Comparison of ENCODE assay signal across 11 cellular contexts in genomic region chr14:56341766-56342418, GRCh38.
DNase-seq lines count a peak whose midpoint lies in the region; ATAC-seq and TF ChIP-seq lines count a peak whose summit lies in the region.
"Had no signal": no experiment of that assay in that cellular context is flagged by ENCODE, and none has a peak within 500 bp of the region (broad histone marks: within the 10 kb centered on the region; RNA-seq: fewer than 3 reads in every experiment).

No MANE protein-coding gene starts in this region.

- no peak overlapping the region for H3K23ac ChIP-seq in mesendoderm (ENCODE audit: low read length)

- H4K8ac ChIP-seq in mesendoderm (ENCODE audit: low read depth, low read length): no peak overlapping the region

- H4K20me1 ChIP-seq in fibroblast of lung (ENCODE audit: control insufficient read depth, extremely low read depth, insufficient read depth, low read length): no peaks in the 10 kb centered on the region

- no peak overlapping the region for H3K4ac ChIP-seq in mesendoderm (ENCODE audit: low read depth, low read length)

- H3K27me3 ChIP-seq in fibroblast of lung (ENCODE audit: control insufficient read depth, insufficient read depth, low read length) (no peaks in the 10 kb centered on the region), stomach (no peaks in the 10 kb centered on the region), mesendoderm (ENCODE audit: insufficient read depth, low read length, poor library complexity) (no peaks in the 10 kb centered on the region)

- no peak overlapping the region for H3K18ac ChIP-seq in mesendoderm (ENCODE audit: low read length)

- H3K9me3 ChIP-seq in fibroblast of lung (ENCODE audit: control insufficient read depth, insufficient read depth, low read depth, low read length) (no peaks in the 10 kb centered on the region), stomach (no peaks in the 10 kb centered on the region)

- H3K36me3 ChIP-seq in fibroblast of lung (ENCODE audit: control insufficient read depth, insufficient read depth, low read length) (no peaks in the 10 kb centered on the region), stomach (no peaks in the 10 kb centered on the region), mesendoderm (ENCODE audit: control insufficient read depth, insufficient read depth, low read length) (no peaks in the 10 kb centered on the region)
- H3K36me3 ChIP-seq: WERI-Rb-1 had no signal

- peak overlapping the region; percentile 66 for H2AFZ ChIP-seq in fibroblast of lung (ENCODE audit: low read length)

- H2BK15ac ChIP-seq in mesendoderm (replicated peaks; ENCODE audit: low read depth): no peak overlapping the region

- ATAC-seq in GM19467 (IDR thresholded peaks at IDR 0.05; ENCODE audit: unreplicated experiment): peak; percentile 19
- peak; percentile 9 for ATAC-seq in HG03460 (IDR thresholded peaks at IDR 0.05; ENCODE audit: unreplicated experiment)

- H3K56ac ChIP-seq in mesendoderm (ENCODE audit: low read length): no peak overlapping the region

- H2BK120ac ChIP-seq in mesendoderm (ENCODE audit: low read depth, low read length): no peak overlapping the region

- H4K5ac ChIP-seq in mesendoderm (ENCODE audit: low read length): no peak overlapping the region

- peaks cover 26% of the 10 kb centered on the region for H3K4me1 ChIP-seq in fibroblast of lung (ENCODE audit: control insufficient read depth, extremely low read depth, insufficient read depth, low read length)
- peaks cover 4 to 32% (median 23%) of the 10 kb centered on the region in 4 donors for H3K4me1 ChIP-seq in stomach
- no peaks in the 10 kb centered on the region for H3K4me1 ChIP-seq in mesendoderm (ENCODE audit: control insufficient read depth, low read depth, low read length)

- DNase-seq in fibroblast of lung (ENCODE audit: low read depth in 2 of 2): peak; percentile 63 to 72
- no peak for DNase-seq in stomach
- DNase-seq in NOMO-1 treated with DMSO at 0.1 percent for 48 hours (lab: John Stamatoyannopoulos, UW; ENCODE audit: unreplicated experiment): no peak
- DNase-seq in mesendoderm: no peak
- no peak for DNase-seq in globus pallidus (ENCODE audit: low spot score)
- no peak for DNase-seq in islet precursor cell
- DNase-seq: WERI-Rb-1 had no signal

- H3K4me2 ChIP-seq in fibroblast of lung (ENCODE audit: extremely low read depth, insufficient read depth, low read length): peak overlapping the region; percentile 68
- H3K4me2 ChIP-seq in mesendoderm (ENCODE audit: low read length): no peak overlapping the region
- H3K4me2 ChIP-seq: KMS-11 had no signal

- TF ChIP-seq EP300 in stomach (IDR thresholded peaks at IDR 0.05): no peak

- H3K9ac ChIP-seq in fibroblast of lung (ENCODE audit: insufficient read depth, low read length) (no peak overlapping the region), mesendoderm (ENCODE audit: low read length) (no peak overlapping the region)
- H3K9ac ChIP-seq: KMS-11 had no signal

- no peak for TF ChIP-seq POLR2A in stomach (IDR thresholded peaks at IDR 0.05)

- H3K4me3 ChIP-seq in fibroblast of lung (replicated peaks in 1 of 4; ENCODE audit: control extremely low read depth in 1 of 4, insufficient read depth in 1 of 4, low read depth in 3 of 4, low read length in 4 of 4) (no peak overlapping the region), stomach (no peak overlapping the region), mesendoderm (ENCODE audit: low read length) (no peak overlapping the region)
- H3K4me3 ChIP-seq: lung had no signal

- H3K79me1 ChIP-seq in mesendoderm (ENCODE audit: low read length): no peaks in the 10 kb centered on the region

- no peak overlapping the region for H2AK5ac ChIP-seq in mesendoderm (ENCODE audit: low read length)

- intact Hi-C loops in stomach (cut with DNase I; ENCODE audit: low total_unique reads): no loop called here

- H3K27ac ChIP-seq in fibroblast of lung (ENCODE audit: insufficient read depth, low read length) (peak overlapping the region; percentile 59), stomach (peak overlapping the region; percentile 25 to 66 (median 49)), mesendoderm (ENCODE audit: low read depth, low read length) (no peak overlapping the region)
- H3K27ac ChIP-seq: KMS-11, WERI-Rb-1 had no signal

- TF ChIP-seq CTCF in fibroblast of lung (conservative IDR thresholded peaks at IDR 0.05 in 1 of 2, IDR thresholded peaks at IDR 0.05 in 1 of 2; ENCODE audit: low read depth in 1 of 2, low read length in 2 of 2): no peak
- no peak for TF ChIP-seq CTCF in stomach (IDR thresholded peaks at IDR 0.05)

- no peak overlapping the region for H2BK5ac ChIP-seq in mesendoderm (ENCODE audit: low read length)

- 43 to 61% (median 60%) methylated on average over 7 of the region's 7 CpGs for WGBS in stomach, 5 donors
- no CpG with 5 or more reads among the region's 7 CpGs for WGBS in mesendoderm (ENCODE audit: extremely low coverage, insufficient coverage, low lambda C conversion rate)

- H3K79me2 ChIP-seq in fibroblast of lung (ENCODE audit: control insufficient read depth, insufficient read depth, low read length) (no peaks in the 10 kb centered on the region), mesendoderm (ENCODE audit: control insufficient read depth, insufficient read depth, low read length) (no peaks in the 10 kb centered on the region)

Comparison
In these comparisons a context has a peak if more than half of its experiments do, and no peak if none do; other contexts are left out.
1. DNase-seq: peak in fibroblast of lung (2 of 2); none in stomach (single experiment), NOMO-1 treated with DMSO at 0.1 percent for 48 hours (single experiment), mesendoderm (single experiment), globus pallidus (single experiment) and islet precursor cell (single experiment).